In the genomic region with DNA sequence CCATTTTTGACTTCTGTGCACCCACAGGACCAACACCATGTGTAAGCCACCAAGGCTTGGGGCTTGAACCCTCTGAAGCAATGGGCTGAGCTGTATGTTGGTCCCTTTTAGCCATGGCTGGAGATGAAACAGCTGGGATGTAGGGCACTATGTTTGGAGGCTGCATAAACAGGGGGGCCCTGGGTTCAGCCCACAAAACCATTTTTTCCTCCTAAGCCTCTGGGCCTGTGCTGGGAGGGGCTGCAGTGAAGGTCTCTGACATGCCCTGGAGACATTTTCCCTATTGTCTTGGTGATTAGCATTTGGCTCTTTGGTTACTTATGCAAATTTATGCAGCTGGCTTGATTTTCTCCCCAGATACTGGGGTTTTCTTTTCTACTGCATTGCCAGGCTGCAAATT, we compare ENCODE assay signal across 29 cellular contexts.
"Had no signal": no experiment of that assay in that cellular context is flagged by ENCODE, and none has a peak within 500 bp of the region (broad histone marks: within the 10 kb centered on the region; RNA-seq: fewer than 3 reads in every experiment).

No MANE protein-coding gene starts in this region.

- H3K36me3 Mint-ChIP-seq: stimulated activated effector memory CD8-positive, alpha-beta T cell treated with anti-CD3 and anti-CD28 coated beads, Interleukin-12 subunit alpha, Interleukin-12 subunit beta, amount 100 ng/mL, for 72 hours; stimulated activated memory B cell treated with anti-CD40 and anti-IgM and Interleukin-4, amounts not matched to agents 10 μg/mL and 1 μg/mL and 100 μg/mL, for 72 hours had no signal

- H3K27ac Mint-ChIP-seq: stimulated activated effector memory CD8-positive, alpha-beta T cell treated with anti-CD3 and anti-CD28 coated beads, Interleukin-12 subunit alpha, Interleukin-12 subunit beta, amount 100 ng/mL, for 72 hours; stimulated activated memory B cell treated with anti-CD40 and anti-IgM and Interleukin-4, amounts not matched to agents 10 μg/mL and 1 μg/mL and 100 μg/mL, for 72 hours; stimulated activated naive B cell treated with anti-CD40 and anti-IgM and Interleukin-4, amounts not matched to agents 10 μg/mL and 1 μg/mL and 100 μg/mL, for 72 hours; stimulated activated naive CD8-positive, alpha-beta T cell treated with anti-CD3 and anti-CD28 coated beads, Interleukin-15, amount 100 ng/mL, for 72 hours; stimulated activated naive CD8-positive, alpha-beta T cell treated with anti-CD3 and anti-CD28 coated beads, Interleukin-15, Interleukin-2, amounts not matched to agents 100 ng/mL and 50 ng/mL, for 24 hours; type B pancreatic cell had no signal

- H3K4me3 ChIP-seq: stomach, suprapubic skin, testis, thoracic aorta, thyroid gland, tibial artery, tibial nerve, transverse colon, upper lobe of left lung, upper lobe of right lung, uterus, vagina had no signal

- FAIRE-seq: urothelium cell line had no signal

- H3K27ac ChIP-seq: stomach, suprapubic skin, testis, thoracic aorta, thyroid gland, tibial artery, tibial nerve, transverse colon, upper lobe of left lung, upper lobe of right lung, uterus, vagina had no signal

- H3K27me3 ChIP-seq: stomach, suprapubic skin, testis, thyroid gland, tibial artery, tibial nerve, transverse colon, upper lobe of left lung, upper lobe of right lung, uterus, vagina had no signal

- DNase-seq: stimulated activated CD4-positive, alpha-beta T cell treated with anti-CD3 and anti-CD28 coated beads, Interleukin-2, amount 100 ng/mL, for 48 hours; stimulated activated CD4-positive, alpha-beta T cell treated with anti-CD3 and anti-CD28 coated beads, Interleukin-4, amount 100 ng/mL, for 1 hour; stimulated activated CD4-positive, alpha-beta T cell treated with anti-CD3 and anti-CD28 coated beads, Interleukin-4, amount 100 ng/mL, for 24 hours; stimulated activated CD4-positive, alpha-beta T cell treated with anti-CD3 and anti-CD28 coated beads, Interleukin-4, amount 100 ng/mL, for 4 hours; stimulated activated CD8-positive, alpha-beta memory T cell treated with anti-CD3 and anti-CD28 coated beads, Interleukin-4, amount 100 ng/mL, for 48 hours; stimulated activated naive B cell treated with anti-CD40 and anti-IgM and Interleukin-4, amounts not matched to agents 10 μg/mL and 1 μg/mL and 100 μg/mL, for 72 hours; stimulated activated naive CD4-positive, alpha-beta T cell; stimulated activated naive CD4-positive, alpha-beta T cell treated with Interleukin-2 at 50 U/mL for 16 hours; stimulated activated naive CD8-positive, alpha-beta T cell treated with anti-CD3 and anti-CD28 coated beads, Interleukin-15, amount 100 ng/mL, for 72 hours; stimulated activated naive CD8-positive, alpha-beta T cell treated with anti-CD3 and anti-CD28 coated beads, Interleukin-15, Interleukin-2, amounts not matched to agents 100 U/mL and 50 U/mL, for 24 hours; stomach; substantia nigra; testis; thyroid gland; tibial artery; transverse colon; trophoblast cell; upper lobe of left lung; upper lobe of right lung; uterus had no signal

- H3K36me3 ChIP-seq: stomach, suprapubic skin, thoracic aorta, thyroid gland, tibial artery, tibial nerve, transverse colon, upper lobe of left lung, upper lobe of right lung, uterus, vagina had no signal

- H3K4me1 ChIP-seq: stomach, suprapubic skin, testis, thyroid gland, tibial artery, transverse colon, upper lobe of left lung, upper lobe of right lung, uterus, vagina had no signal

- ATAC-seq: stimulated activated effector memory CD8-positive, alpha-beta T cell treated with anti-CD3 and anti-CD28 coated beads, Interleukin-12 subunit alpha, Interleukin-12 subunit beta, amount 100 ng/mL, for 72 hours; stimulated activated memory B cell treated with anti-CD40 and anti-IgM and Interleukin-4, amounts not matched to agents 10 μg/mL and 1 μg/mL and 100 μg/mL, for 72 hours; stimulated activated naive B cell treated with anti-CD40 and anti-IgM and Interleukin-4, amounts not matched to agents 10 μg/mL and 1 μg/mL and 100 μg/mL, for 72 hours; stimulated activated naive CD8-positive, alpha-beta T cell treated with anti-CD3 and anti-CD28 coated beads, Interleukin-15, amount 100 ng/mL, for 72 hours; stimulated activated naive CD8-positive, alpha-beta T cell treated with anti-CD3 and anti-CD28 coated beads, Interleukin-15, Interleukin-2, amounts not matched to agents 100 U/mL and 50 U/mL, for 24 hours; upper lobe of right lung had no signal

- H3K9me3 ChIP-seq: suprapubic skin, testis, thoracic aorta, thyroid gland, upper lobe of right lung, uterus, vagina had no signal
